ENCODE assay signal across 1 cellular context in genomic region chr15:83012038-83012490, GRCh38.
TF ChIP-seq lines count a peak whose summit lies in the region.

No MANE protein-coding gene starts in this region.

TF ChIP-seq in IMR-90, 13 proteins besides CTCF, POLR2A, EP300 and RAD21:
- TF ChIP-seq CEBPB (IDR thresholded peaks at IDR 0.05; ENCODE audit: low read depth, low read length) (no peak), BHLHE40 (IDR thresholded peaks at IDR 0.05; ENCODE audit: low read depth, low read length) (no peak), SMC3 (IDR thresholded peaks at IDR 0.05; ENCODE audit: low read depth, low read length) (no peak), RFX5 (IDR thresholded peaks at IDR 0.05; ENCODE audit: low read depth, low read length) (no peak)
